In genomic region chr11:93662177-93662575, GRCh38 we compare ENCODE assay signal across 8 cellular contexts. TPM values are rescaled to one million over a fixed set of nuclear protein-coding genes. Genes with fewer than 3 reads are reported as not detected.
A peak's percentile ranks its signal among the peaks of the same experiment; 100 is the strongest.
DNase-seq lines count a peak whose midpoint lies in the region; ATAC-seq, FAIRE-seq and TF ChIP-seq lines count a peak whose summit lies in the region.

No MANE protein-coding gene starts in this region.

- no peaks in the 10 kb centered on the region for H3K36me3 ChIP-seq in kidney (ENCODE audit: control insufficient read depth in 1 of 2, insufficient read depth in 2 of 2, low read length in 2 of 2)
- H3K36me3 ChIP-seq in transverse colon: peaks cover 0 to 1% (median 0%) of the 10 kb centered on the region in 4 donors

- in situ Hi-C loops in transverse colon (cut with MboI; ENCODE audit: low pct_ligation_motif_present in 1 of 4, low pct_unique_long_range_greater_than_20kb in 1 of 4, low sequenced_read_pairs in 3 of 4): no loop called here

- POLR2A ChIA-PET in activated CD8-positive, alpha-beta T cell treated with anti-CD3 and anti-CD28 coated beads for 36 hours (lab: Charles Lee): interaction anchor here (0.9 to 2.9 kb wide), 2 partner anchors 74 to 78 kb away, joined by 4 to 25 read pairs; partner anchors contain the start of genes C11orf54 and TAF1D

- DNase-seq in activated CD4-positive, alpha-beta T cell treated with anti-CD3 and anti-CD28 coated beads, Interleukin-2, amount 10 ng/mL, durations not matched to agents 24 days and 14 days: no peak
- no peak for DNase-seq in activated CD4-positive, alpha-beta T cell treated with anti-CD3 and anti-CD28 coated beads, Interleukin-2, amount 50 U/mL, for 1 hour
- no peak for DNase-seq in activated CD8-positive, alpha-beta T cell treated with anti-CD3 and anti-CD28 coated beads for 36 hours
- DNase-seq in kidney (no peak), transverse colon (no peak), T1000 (lab: John Stamatoyannopoulos, UW) (no peak)
- DNase-seq in stimulated activated CD4-positive, alpha-beta T cell treated with anti-CD3 and anti-CD28 coated beads, Interleukin-12 subunit alpha, Interleukin-12 subunit beta, amount 100 ng/mL, for 4 hours: no peak

- intact Hi-C loops in activated CD4-positive, alpha-beta T cell treated with anti-CD3 and anti-CD28 coated beads, Interleukin-2, amount 10 ng/mL, durations not matched to agents 24 days and 14 days (cut with micrococcal nuclease): loop anchor here (5.0 to 10.0 kb wide), 4 partner anchors 45 to 880 kb away; partner anchors contain the start of genes ANKRD49, FUT4 and MRE11
- intact Hi-C loops in activated CD8-positive, alpha-beta T cell treated with anti-CD3 and anti-CD28 coated beads for 36 hours (cut with micrococcal nuclease): no loop called here
- intact Hi-C loops in kidney (cut with DNase I) (no loop called here), transverse colon (cut with DNase I; ENCODE audit: low total_unique reads) (no loop called here)

- H3K27ac ChIP-seq in kidney (ENCODE audit: low read depth in 2 of 2, low read length in 2 of 2): peak overlapping the region in 1 of 2 donors; percentile 71
- peak overlapping the region; percentile 90 to 94 (median 91) for H3K27ac ChIP-seq in transverse colon

- H3K4me3 ChIP-seq in kidney (ENCODE audit: low read length in 2 of 2) (peak overlapping the region; percentile 83 to 93), transverse colon (peak overlapping the region; percentile 66 to 94 (median 85))

- TF ChIP-seq EP300 in transverse colon (IDR thresholded peaks at IDR 0.05; ENCODE audit: low read depth): no peak

- peak; percentile 13 for ATAC-seq in HG03066 (IDR thresholded peaks at IDR 0.05; ENCODE audit: low read depth, unreplicated experiment)
- ATAC-seq in activated CD8-positive, alpha-beta T cell treated with anti-CD3 and anti-CD28 coated beads for 36 hours: no peak

- H3K27ac Mint-ChIP-seq in activated CD4-positive, alpha-beta T cell treated with anti-CD3 and anti-CD28 coated beads, Interleukin-2, amount 10 ng/mL, durations not matched to agents 24 days and 14 days: peak overlapping the region; percentile 85
- peak overlapping the region; percentile 93 for H3K27ac Mint-ChIP-seq in activated CD8-positive, alpha-beta T cell treated with anti-CD3 and anti-CD28 coated beads for 36 hours

- no peaks in the 10 kb centered on the region for H3K9me3 Mint-ChIP-seq in activated CD4-positive, alpha-beta T cell treated with anti-CD3 and anti-CD28 coated beads, Interleukin-2, amount 10 ng/mL, durations not matched to agents 24 days and 14 days
- no peaks in the 10 kb centered on the region for H3K9me3 Mint-ChIP-seq in activated CD8-positive, alpha-beta T cell treated with anti-CD3 and anti-CD28 coated beads for 36 hours

- no peak for TF ChIP-seq CTCF in activated CD8-positive, alpha-beta T cell treated with anti-CD3 and anti-CD28 coated beads for 36 hours (IDR thresholded peaks at IDR 0.05)
- TF ChIP-seq CTCF in kidney (IDR thresholded peaks at IDR 0.05; ENCODE audit: borderline replicate concordance, extremely low read depth, insufficient read depth): no peak
- no peak for TF ChIP-seq CTCF in transverse colon (IDR thresholded peaks at IDR 0.05)

- H3K9ac ChIP-seq in kidney (ENCODE audit: low read length in 2 of 2): peak overlapping the region; percentile 63 to 81

- no peaks in the 10 kb centered on the region for H3K9me3 ChIP-seq in kidney (ENCODE audit: control insufficient read depth in 1 of 2, low read length in 2 of 2)
- no peaks in the 10 kb centered on the region for H3K9me3 ChIP-seq in transverse colon

- FAIRE-seq in kidney (lab: Jason Lieb, UNC): no peak

- no peaks in the 10 kb centered on the region for H3K27me3 ChIP-seq in transverse colon

- H3K36me3 Mint-ChIP-seq in activated CD4-positive, alpha-beta T cell treated with anti-CD3 and anti-CD28 coated beads, Interleukin-2, amount 10 ng/mL, durations not matched to agents 24 days and 14 days (ENCODE audit: low read depth): peaks cover 18% of the 10 kb centered on the region
- peaks cover 9% of the 10 kb centered on the region for H3K36me3 Mint-ChIP-seq in activated CD8-positive, alpha-beta T cell treated with anti-CD3 and anti-CD28 coated beads for 36 hours (ENCODE audit: low read depth)

- no peaks in the 10 kb centered on the region for H3K27me3 Mint-ChIP-seq in activated CD4-positive, alpha-beta T cell treated with anti-CD3 and anti-CD28 coated beads, Interleukin-2, amount 10 ng/mL, durations not matched to agents 24 days and 14 days
- no peaks in the 10 kb centered on the region for H3K27me3 Mint-ChIP-seq in activated CD8-positive, alpha-beta T cell treated with anti-CD3 and anti-CD28 coated beads for 36 hours

- WGBS in transverse colon (ENCODE audit: low coverage in 1 of 2), 2 donors: 12 to 19% methylated on average over 3 to 4 of the region's 4 CpGs

- CTCF ChIA-PET in activated CD8-positive, alpha-beta T cell treated with anti-CD3 and anti-CD28 coated beads for 36 hours (lab: Charles Lee): interaction anchor here (0.8 to 1.4 kb wide), 4 partner anchors 9 to 15 kb away, joined by 3 to 4 read pairs (median 3); no protein-coding TSS in a partner anchor

- peak overlapping the region; percentile 90 for H3K4me3 Mint-ChIP-seq in activated CD4-positive, alpha-beta T cell treated with anti-CD3 and anti-CD28 coated beads, Interleukin-2, amount 10 ng/mL, durations not matched to agents 24 days and 14 days
- H3K4me3 Mint-ChIP-seq in activated CD8-positive, alpha-beta T cell treated with anti-CD3 and anti-CD28 coated beads for 36 hours: peak overlapping the region; percentile 91

- peaks cover 38% of the 10 kb centered on the region for H3K4me1 Mint-ChIP-seq in activated CD4-positive, alpha-beta T cell treated with anti-CD3 and anti-CD28 coated beads, Interleukin-2, amount 10 ng/mL, durations not matched to agents 24 days and 14 days
- peaks cover 33% of the 10 kb centered on the region for H3K4me1 Mint-ChIP-seq in activated CD8-positive, alpha-beta T cell treated with anti-CD3 and anti-CD28 coated beads for 36 hours (ENCODE audit: low read depth)

- TF ChIP-seq POLR2A in transverse colon (IDR thresholded peaks at IDR 0.05): no peak

- H3K4me1 ChIP-seq in kidney (ENCODE audit: control insufficient read depth in 1 of 2, insufficient read depth in 1 of 2, low read depth in 1 of 2, low read length in 2 of 2) (peaks cover 0 to 10% of the 10 kb centered on the region in 2 donors), transverse colon (peaks cover 0 to 14% (median 10%) of the 10 kb centered on the region in 4 donors)

RNA-seq across cellular contexts. Expression of gene CEP295, which starts 0.7 kb away (rescaled TPM):
- total RNA-seq in activated CD4-positive, alpha-beta T cell treated with anti-CD3 and anti-CD28 coated beads, Interleukin-2, amount 10 ng/mL, durations not matched to agents 24 days and 14 days: 30.3 and 32.2 TPM in 2 replicates
- 10 to 100 TPM; 25.4 to 26.5 TPM for total RNA-seq in activated CD8-positive, alpha-beta T cell treated with anti-CD3 and anti-CD28 coated beads for 36 hours
- total RNA-seq in kidney: 11.0 TPM
- polyA plus RNA-seq in kidney (ENCODE audit: insufficient read depth, low read depth, low replicate concordance): 3.8 TPM
- 10 to 100 TPM in 3 of 4 donors, 1 to 10 TPM in 1; 5.6 to 15.5 (median 13.8) TPM for total RNA-seq in transverse colon
